29 cellular contexts compared by ENCODE assay signal in the genomic region with DNA sequence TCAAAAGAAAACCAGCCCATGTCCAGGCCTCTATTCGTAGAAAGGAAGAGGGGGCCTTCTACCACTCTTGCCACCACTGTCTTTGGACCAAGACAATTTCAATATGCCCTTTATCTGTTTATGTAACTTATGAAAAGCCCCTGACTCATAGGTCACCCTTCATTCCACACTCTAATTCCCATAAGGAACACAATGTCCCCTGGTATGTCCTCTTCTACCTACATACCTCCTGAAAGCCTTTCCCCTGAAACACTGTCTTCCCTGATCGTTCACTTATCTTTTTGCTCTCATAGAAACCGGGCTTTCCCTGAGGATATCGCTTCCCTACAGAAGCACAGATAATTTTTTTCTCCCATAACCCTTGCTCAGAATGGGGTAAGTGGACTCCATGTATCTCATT. TPM values are rescaled to one million over a fixed set of nuclear protein-coding genes. Genes with fewer than 3 reads are reported as not detected.
A peak's percentile ranks its signal among the peaks of the same experiment; 100 is the strongest.
DNase-seq lines count a peak whose midpoint lies in the region; ATAC-seq and TF ChIP-seq lines count a peak whose summit lies in the region.
"Had no signal": no experiment of that assay in that cellular context is flagged by ENCODE, and none has a peak within 500 bp of the region (broad histone marks: within the 10 kb centered on the region; RNA-seq: fewer than 3 reads in every experiment).

No MANE protein-coding gene starts in this region.

- H3K9ac ChIP-seq in MM.1S (ENCODE audit: low read length) (no peak overlapping the region; the same call in 1 of the 2 replicates), Karpas-422 (ENCODE audit: low read length) (no peak overlapping the region)

- H3K4me1 ChIP-seq in right cardiac atrium (ENCODE audit: control insufficient read depth, insufficient read depth, low read length) = peaks cover 7% of the 10 kb centered on the region
- H3K4me1 ChIP-seq in MM.1S (ENCODE audit: low read length) = peaks cover 77% of the 10 kb centered on the region
- peaks cover 51% of the 10 kb centered on the region for H3K4me1 ChIP-seq in body of pancreas
- peaks cover 42% of the 10 kb centered on the region for H3K4me1 ChIP-seq in Karpas-422 (ENCODE audit: low read length)
- H3K4me1 ChIP-seq: Peyer's patch, right lobe of liver had no signal

- H2AFZ ChIP-seq in MM.1S (ENCODE audit: low read length) (no peak overlapping the region), Karpas-422 (ENCODE audit: low read length) (no peak overlapping the region)

- intact Hi-C loops in right cardiac atrium (cut with DNase I) = no loop called here
- intact Hi-C loops in cardiac septum (cut with DNase I) = no loop called here
- intact Hi-C loops in body of pancreas (cut with DNase I) = no loop called here

- H3K4me3 ChIP-seq in right cardiac atrium (ENCODE audit: low read length) = no peak overlapping the region
- no peak overlapping the region for H3K4me3 ChIP-seq in MM.1S (ENCODE audit: low read length)
- H3K4me3 ChIP-seq in body of pancreas = no peak overlapping the region
- H3K4me3 ChIP-seq in Karpas-422 (ENCODE audit: low read length) = no peak overlapping the region
- H3K4me3 ChIP-seq: A549, cardiac muscle cell, coronary artery, Peyer's patch, right lobe of liver, thyroid gland, vagina had no signal

- peak overlapping the region; percentile 17 for H3K27ac ChIP-seq in right cardiac atrium (ENCODE audit: low read length)
- H3K27ac ChIP-seq in MM.1S (ENCODE audit: low read length) = peak overlapping the region; percentile 82; the same call in 1 of the 2 replicates
- peak overlapping the region in 3 of 4 donors; percentile 46 to 61 (median 51) for H3K27ac ChIP-seq in body of pancreas
- no peak overlapping the region; the same call in 1 of the 2 replicates for H3K27ac ChIP-seq in Karpas-422 (ENCODE audit: low read length)
- H3K27ac ChIP-seq: cardiac muscle cell, Peyer's patch, right lobe of liver, vagina had no signal

- DNase-seq in right cardiac atrium (no peak), cardiac septum (ENCODE audit: low spot score) (no peak), MM.1S (no peak), body of pancreas (no peak), GM13977 (ENCODE audit: low spot score) (no peak), iPS-NIHi7 (ENCODE audit: extremely low spot score) (no peak), Karpas-422 (no peak), T-helper 1 cell (no peak)
- DNase-seq: activated CD4-positive, CD25-positive, alpha-beta regulatory T cell; activated gamma-delta T cell; activated naive CD8-positive, alpha-beta T cell treated with anti-CD3 and anti-CD28 coated beads for 36 hours; activated T-cell treated with anti-CD3 and anti-CD28 coated beads, Interleukin-2, amount 50 U/mL, for 4 hours; aorta; CD4-positive, alpha-beta memory T cell; effector memory CD8-positive, alpha-beta T cell; GOT3; HFFc6; NCI-H1417 treated with DMSO at 0.1 percent for 48 hours; NCI-H2081; NCI-H226; NCI-H526 treated with DMSO at 0.1 percent for 48 hours; Peyer's patch; right lobe of liver; stimulated activated CD4-positive, alpha-beta T cell treated with anti-CD3 and anti-CD28 coated beads, Interleukin-4, amount 100 ng/mL, for 1 hour; thyroid gland had no signal

- H3K36me3 ChIP-seq in MM.1S (replicated peaks; ENCODE audit: insufficient read depth, low read length) (no peaks in the 10 kb centered on the region; the same call in 1 of the 2 replicates), body of pancreas (replicated peaks in 1 of 2; ENCODE audit: insufficient read depth in 1 of 2, low read depth in 2 of 2) (peaks cover 0 to 4% of the 10 kb centered on the region in 2 donors), Karpas-422 (ENCODE audit: insufficient read depth, low read length) (no peaks in the 10 kb centered on the region)
- H3K36me3 ChIP-seq: thyroid gland had no signal

- peaks cover 70% of the 10 kb centered on the region for H3F3A ChIP-seq in MM.1S (ENCODE audit: insufficient read depth, low read length)

- no peaks in the 10 kb centered on the region for H3K9me3 ChIP-seq in right cardiac atrium (ENCODE audit: control insufficient read depth, low read length)
- H3K9me3 ChIP-seq in MM.1S (replicated peaks; ENCODE audit: insufficient read depth, low read length) = no peaks in the 10 kb centered on the region
- no peaks in the 10 kb centered on the region for H3K9me3 ChIP-seq in body of pancreas
- no peaks in the 10 kb centered on the region for H3K9me3 ChIP-seq in Karpas-422 (ENCODE audit: low read length)
- H3K9me3 ChIP-seq: A549, Peyer's patch, right lobe of liver, thyroid gland, vagina had no signal

- no peaks in the 10 kb centered on the region for H3K9me2 ChIP-seq in MM.1S (replicated peaks; ENCODE audit: insufficient read depth, low read length)
- no peaks in the 10 kb centered on the region for H3K9me2 ChIP-seq in Karpas-422 (replicated peaks; ENCODE audit: insufficient read depth, low read length)

- H3K27me3 ChIP-seq in right cardiac atrium (ENCODE audit: control insufficient read depth, insufficient read depth) (no peaks in the 10 kb centered on the region), MM.1S (replicated peaks; ENCODE audit: insufficient read depth, low read length) (no peaks in the 10 kb centered on the region), body of pancreas (no peaks in the 10 kb centered on the region), Karpas-422 (ENCODE audit: low read length) (no peaks in the 10 kb centered on the region)
- H3K27me3 ChIP-seq: cardiac muscle cell, Peyer's patch, right lobe of liver, thyroid gland, vagina had no signal

- ATAC-seq in right cardiac atrium (peak in 1 of 2 donors; percentile 47), body of pancreas (peak; percentile 43)
- ATAC-seq: A549; activated T-cell treated with anti-CD3 and anti-CD28 coated beads, Interleukin-2, amount 50 U/mL, for 4 hours; right lobe of liver had no signal

- no peak for TF ChIP-seq POLR2A in body of pancreas (IDR thresholded peaks at IDR 0.05)

- in situ Hi-C loops in GM13977 (cut with MboI; ENCODE audit: low pct_unique_long_range_greater_than_20kb, low sequenced_read_pairs, unreplicated experiment) = no loop called here

- H4K20me1 ChIP-seq in MM.1S (ENCODE audit: insufficient read depth, low read length) = no peaks in the 10 kb centered on the region
- no peaks in the 10 kb centered on the region for H4K20me1 ChIP-seq in Karpas-422 (ENCODE audit: insufficient read depth, low read depth, low read length)

- H3K79me2 ChIP-seq in MM.1S (ENCODE audit: low read length) (peaks cover 100% of the 10 kb centered on the region), Karpas-422 (ENCODE audit: low read length) (peaks cover 70% of the 10 kb centered on the region)

- WGBS in right cardiac atrium = 71% methylated on average over 4 of the region's 4 CpGs
- 47 to 52% methylated on average over 4 of the region's 4 CpGs for WGBS in body of pancreas, 2 donors

- TF ChIP-seq CTCF in MM.1S (IDR thresholded peaks at IDR 0.05; ENCODE audit: low read length) = no peak
- TF ChIP-seq CTCF in body of pancreas (IDR thresholded peaks at IDR 0.05) = no peak
- TF ChIP-seq CTCF in GM13977 (IDR thresholded peaks at IDR 0.05; ENCODE audit: extremely low read depth, insufficient read depth, missing control alignments) = no peak

- H3K4me2 ChIP-seq in MM.1S (ENCODE audit: low read depth, low read length) (peak overlapping the region; percentile 83), Karpas-422 (ENCODE audit: low read depth, low read length, poor library complexity, severe bottlenecking) (no peak overlapping the region)
- H3K4me2 ChIP-seq: A549 had no signal

RNA-seq across cellular contexts. Expression of a gene that starts 13.3 kb away (rescaled TPM):
- 10 to 100 TPM in 1 of 4 donors, 1 to 10 TPM in 3; 5.2 to 13.6 (median 8.8) TPM for total RNA-seq in right cardiac atrium
- polyA plus RNA-seq in right cardiac atrium = 3.9 TPM
- 20.7 TPM for total RNA-seq in cardiac septum
- total RNA-seq in body of pancreas = 10 to 100 TPM; 42.5 to 43.6 TPM
- total RNA-seq in Karpas-422 (2014; rRNA removed; shearing (Covaris generic); ENCODE audit: low replicate concordance) = 10.7 and 18.4 TPM in 2 replicates
